ENCODE assay signal across 24 cellular contexts in the genomic region with DNA sequence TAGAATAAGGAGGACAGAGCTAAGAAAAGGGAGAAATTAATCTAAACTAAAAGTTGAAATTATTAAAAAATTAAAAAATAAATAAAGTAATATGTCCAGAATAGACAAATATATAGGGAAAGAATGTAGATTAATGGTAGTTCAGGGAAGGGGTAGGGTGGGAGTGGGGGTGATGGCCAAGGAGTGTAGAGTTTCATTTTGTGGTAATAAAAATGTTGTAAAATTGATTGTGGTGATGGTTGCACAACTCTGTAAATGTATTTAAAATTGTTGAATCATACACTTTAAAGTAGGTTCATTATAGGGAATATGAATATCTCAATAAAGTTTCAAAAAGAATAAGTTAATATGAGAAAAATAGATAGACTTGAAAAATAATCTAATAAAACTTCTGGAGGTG.
"Had no signal": no experiment of that assay in that cellular context is flagged by ENCODE, and none has a peak within 500 bp of the region (broad histone marks: within the 10 kb centered on the region; RNA-seq: fewer than 3 reads in every experiment).

No MANE protein-coding gene starts in this region.

- DNase-seq: Kasumi-1, MM.1S, NCI-H1048, NCI-H1105, NCI-H1417, NCI-H1436 treated with DMSO at 0.1 percent for 48 hours, NCI-H1694, NCI-H187 treated with DMSO at 0.1 percent for 48 hours, NCI-H2029 treated with DMSO at 0.1 percent for 48 hours, NCI-H2171 treated with DMSO at 0.1 percent for 48 hours, NCI-H345, NCI-H446 treated with DMSO at 0.1 percent for 48 hours, NCI-H510A treated with DMSO at 0.1 percent for 48 hours, NCI-H69, NCI-H774, SHP77 treated with DMSO at 0.1 percent for 48 hours, SK-N-SH, SW 1271, T-cell had no signal

- H3K27ac ChIP-seq: KMS-11 had no signal

- H3K4me2 ChIP-seq: KMS-11, SK-N-SH had no signal

- H3K9me2 ChIP-seq: SK-N-SH had no signal

- H3K9me3 ChIP-seq: SK-N-SH had no signal

- H3K4me3 ChIP-seq: K562 had no signal

- H3K9ac ChIP-seq: KMS-11, SK-N-SH had no signal

- FAIRE-seq: HepG2, K562 had no signal

- ATAC-seq: HepG2, K562, Panc1, Right ventricle myocardium inferior, T-cell had no signal
